ENCODE assay signal across 8 cellular contexts in the genomic region with DNA sequence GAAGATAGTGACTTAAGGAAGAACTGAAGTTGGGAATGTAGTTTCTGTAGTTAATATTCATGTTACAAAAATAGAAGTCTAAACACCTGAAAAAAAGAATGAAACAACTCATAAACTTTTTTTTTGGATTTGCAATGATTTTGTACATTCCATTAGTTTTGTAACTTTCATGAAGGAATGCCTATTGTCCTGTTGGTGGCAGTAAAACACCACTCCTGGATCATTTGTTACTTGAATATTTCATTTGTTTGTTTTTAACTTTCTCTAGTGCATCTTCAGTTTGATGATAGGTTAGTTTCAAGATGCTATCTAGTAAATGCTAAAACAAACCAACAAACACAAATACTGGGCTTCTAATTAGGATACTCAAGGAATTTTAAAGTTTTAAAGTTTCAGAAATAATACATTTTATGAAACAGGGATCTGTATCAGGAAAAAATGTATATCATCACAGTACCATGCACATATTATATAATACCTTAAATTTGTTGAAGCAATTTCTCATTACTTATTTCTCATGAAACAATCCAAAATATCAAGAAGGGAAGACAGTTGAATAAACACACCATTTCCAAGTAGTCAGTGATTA.
DNase-seq lines count a peak whose midpoint lies in the region; ATAC-seq, FAIRE-seq and TF ChIP-seq lines count a peak whose summit lies in the region.

No MANE protein-coding gene starts in this region.

- dilution Hi-C loops in endothelial cell of umbilical vein (cut with MboI; ENCODE audit: extremely low pct_ligation_motif_present, low sequenced_read_pairs), result no loop called here

- no peak overlapping the region for H3K4me3 ChIP-seq in KMS-11 (IDR thresholded peaks at IDR 0.05; ENCODE audit: insufficient read depth, low read depth, low read length)
- H3K4me3 ChIP-seq in endothelial cell of umbilical vein (replicated peaks in 1 of 3; ENCODE audit: insufficient read depth in 1 of 3, low read depth in 1 of 3, low read length in 3 of 3), result no peak overlapping the region

- peak; percentile 46 for DNase-seq in Daoy (ENCODE audit: low read depth)
- DNase-seq in RPMI7951 (ENCODE audit: low read depth), result peak; percentile 59
- DNase-seq in endothelial cell of umbilical vein (ENCODE audit: low read depth, low spot score), result peak; percentile 51
- peak in 5 of 10 donors; percentile 21 to 57 (median 40) for DNase-seq in naive thymus-derived CD8-positive, alpha-beta T cell
- DNase-seq in GM19238 (ENCODE audit: insufficient read length, low spot score), result no peak
- no peak for DNase-seq in activated CD4-positive, alpha-beta memory T cell treated with anti-CD3 and anti-CD28 coated beads, Interleukin-2, amount 10 ng/mL, durations not matched to agents 7 days and 5 days

- peaks cover 52% of the 10 kb centered on the region for H3K4me1 ChIP-seq in KMS-11 (ENCODE audit: low read depth, poor library complexity, severe bottlenecking)
- H3K4me1 ChIP-seq in endothelial cell of umbilical vein (ENCODE audit: control insufficient read depth, extremely low read depth, insufficient read depth, low read length), result no peaks in the 10 kb centered on the region

- H3K4me3 Mint-ChIP-seq in naive thymus-derived CD8-positive, alpha-beta T cell, result no peak overlapping the region
- H3K4me3 Mint-ChIP-seq in activated CD4-positive, alpha-beta memory T cell treated with anti-CD3 and anti-CD28 coated beads, Interleukin-2, amount 10 ng/mL, durations not matched to agents 7 days and 5 days, result no peak overlapping the region

- intact Hi-C loops in endothelial cell of umbilical vein (cut with micrococcal nuclease), result loop anchor here (1.0 to 5.0 kb wide), 4 partner anchors 213 to 377 kb away; no protein-coding TSS in a partner anchor

- no peaks in the 10 kb centered on the region for H3K9me3 Mint-ChIP-seq in naive thymus-derived CD8-positive, alpha-beta T cell
- no peaks in the 10 kb centered on the region for H3K9me3 Mint-ChIP-seq in activated CD4-positive, alpha-beta memory T cell treated with anti-CD3 and anti-CD28 coated beads, Interleukin-2, amount 10 ng/mL, durations not matched to agents 7 days and 5 days

- BruUV-seq in endothelial cell of umbilical vein (replicated peaks; lab: Mats Ljungman, UMichigan), result no TSS peak

- H3K27me3 Mint-ChIP-seq in naive thymus-derived CD8-positive, alpha-beta T cell, result no peaks in the 10 kb centered on the region
- no peaks in the 10 kb centered on the region for H3K27me3 Mint-ChIP-seq in activated CD4-positive, alpha-beta memory T cell treated with anti-CD3 and anti-CD28 coated beads, Interleukin-2, amount 10 ng/mL, durations not matched to agents 7 days and 5 days

- no peaks in the 10 kb centered on the region for H4K20me1 ChIP-seq in KMS-11 (ENCODE audit: insufficient read depth)
- no peaks in the 10 kb centered on the region for H4K20me1 ChIP-seq in endothelial cell of umbilical vein (replicated peaks; ENCODE audit: control insufficient read depth, extremely low read depth, insufficient read depth, low read length)

- peak; percentile 49 to 60 for ATAC-seq in naive thymus-derived CD8-positive, alpha-beta T cell
- no peak for ATAC-seq in HG02763 (IDR thresholded peaks at IDR 0.05; ENCODE audit: unreplicated experiment)

- FAIRE-seq in endothelial cell of umbilical vein (lab: Jason Lieb, UNC), result peak; percentile 75

- H3K9me1 ChIP-seq in endothelial cell of umbilical vein (replicated peaks; ENCODE audit: control insufficient read depth, extremely low read depth, insufficient read depth, low read length), result no peaks in the 10 kb centered on the region

- H2AFZ ChIP-seq in KMS-11 (ENCODE audit: low read depth), result no peak overlapping the region
- H2AFZ ChIP-seq in endothelial cell of umbilical vein (ENCODE audit: low read depth, low read length), result no peak overlapping the region

- TF ChIP-seq CTCF in KMS-11 (conservative IDR thresholded peaks at IDR 0.05; ENCODE audit: low read depth, low read length) (peak; percentile 93), endothelial cell of umbilical vein (IDR thresholded peaks at IDR 0.05; ENCODE audit: extremely low read depth in 1 of 2, insufficient read depth in 1 of 2, low read depth in 1 of 2, low read length in 2 of 2) (peak; percentile 48 to 50)

- no peaks in the 10 kb centered on the region for H3K27me3 ChIP-seq in KMS-11 (ENCODE audit: insufficient read depth, low read depth)
- H3K27me3 ChIP-seq in endothelial cell of umbilical vein (ENCODE audit: control insufficient read depth in 2 of 2, insufficient read depth in 2 of 2, low read length in 2 of 2), result no peaks in the 10 kb centered on the region

- no peaks in the 10 kb centered on the region for H3K9me3 ChIP-seq in endothelial cell of umbilical vein (replicated peaks; ENCODE audit: control insufficient read depth, insufficient read depth, low read length)

- peak overlapping the region; percentile 3; the same call in 1 of the 2 replicates for H3K4me2 ChIP-seq in KMS-11
- H3K4me2 ChIP-seq in endothelial cell of umbilical vein (ENCODE audit: insufficient read depth, low read length), result no peak overlapping the region

- H3K36me3 Mint-ChIP-seq in naive thymus-derived CD8-positive, alpha-beta T cell, result no peaks in the 10 kb centered on the region
- no peaks in the 10 kb centered on the region for H3K36me3 Mint-ChIP-seq in activated CD4-positive, alpha-beta memory T cell treated with anti-CD3 and anti-CD28 coated beads, Interleukin-2, amount 10 ng/mL, durations not matched to agents 7 days and 5 days (ENCODE audit: low read depth)

- H3K27ac Mint-ChIP-seq in naive thymus-derived CD8-positive, alpha-beta T cell, result no peak overlapping the region
- no peak overlapping the region for H3K27ac Mint-ChIP-seq in activated CD4-positive, alpha-beta memory T cell treated with anti-CD3 and anti-CD28 coated beads, Interleukin-2, amount 10 ng/mL, durations not matched to agents 7 days and 5 days

- H3K9ac ChIP-seq in KMS-11 (no peak overlapping the region), endothelial cell of umbilical vein (replicated peaks; ENCODE audit: extremely low read depth, insufficient read depth, low read length) (no peak overlapping the region)

- H3K79me2 ChIP-seq in KMS-11 (ENCODE audit: insufficient read depth, low read depth) (no peaks in the 10 kb centered on the region), endothelial cell of umbilical vein (ENCODE audit: control insufficient read depth, insufficient read depth, low read length) (no peaks in the 10 kb centered on the region)

- H3K4me1 Mint-ChIP-seq in naive thymus-derived CD8-positive, alpha-beta T cell, result peaks cover 0 to 2% (median 0%) of the 10 kb centered on the region in 4 donors
- peaks cover 6% of the 10 kb centered on the region for H3K4me1 Mint-ChIP-seq in activated CD4-positive, alpha-beta memory T cell treated with anti-CD3 and anti-CD28 coated beads, Interleukin-2, amount 10 ng/mL, durations not matched to agents 7 days and 5 days

- POLR2A ChIA-PET in endothelial cell of umbilical vein (lab: Charles Lee), result no interaction called here
- POLR2A ChIA-PET in naive thymus-derived CD8-positive, alpha-beta T cell (lab: Charles Lee), result interaction anchor here (1.8 to 2.0 kb wide), 2 partner anchors 30 to 229 kb away, joined by 4 to 8 read pairs; a partner anchor contains a TSS
- POLR2A ChIA-PET in activated CD4-positive, alpha-beta memory T cell treated with anti-CD3 and anti-CD28 coated beads, Interleukin-2, amount 10 ng/mL, durations not matched to agents 7 days and 5 days (lab: Charles Lee), result no interaction called here

- CTCF ChIA-PET in endothelial cell of umbilical vein (lab: Charles Lee), result interaction anchor here (0.7 to 4.4 kb wide), 14 partner anchors 12 to 376 kb away, joined by 3 to 107 read pairs (median 4); a partner anchor contains a TSS
- CTCF ChIA-PET in activated CD4-positive, alpha-beta memory T cell treated with anti-CD3 and anti-CD28 coated beads, Interleukin-2, amount 10 ng/mL, durations not matched to agents 7 days and 5 days (lab: Charles Lee), result interaction anchor here (0.9 to 2.1 kb wide), 4 partner anchors 30 to 229 kb away, joined by 3 to 11 read pairs (median 6); no protein-coding TSS in a partner anchor

- no peak overlapping the region; the same call in 1 of the 2 replicates for H3K27ac ChIP-seq in KMS-11
- no peak overlapping the region for H3K27ac ChIP-seq in endothelial cell of umbilical vein (ENCODE audit: insufficient read depth, low read depth, low read length)

- no peak for TF ChIP-seq POLR2A in endothelial cell of umbilical vein (IDR thresholded peaks at IDR 0.05; ENCODE audit: low read depth, low read length)

- no peaks in the 10 kb centered on the region for H3K36me3 ChIP-seq in KMS-11 (ENCODE audit: insufficient read depth)
- no peaks in the 10 kb centered on the region for H3K36me3 ChIP-seq in endothelial cell of umbilical vein (ENCODE audit: control insufficient read depth in 2 of 2, extremely low read depth in 1 of 2, insufficient read depth in 2 of 2, low read length in 2 of 2)

TF ChIP-seq in endothelial cell of umbilical vein, 7 proteins besides CTCF, POLR2A, EP300 and RAD21:
- TF ChIP-seq FOS (IDR thresholded peaks at IDR 0.05; ENCODE audit: borderline replicate concordance, insufficient read depth, low read length) (no peak), JUN (IDR thresholded peaks at IDR 0.05; ENCODE audit: borderline replicate concordance, insufficient read depth, insufficient read length, low read depth) (no peak), MYC (IDR thresholded peaks at IDR 0.05; ENCODE audit: low read depth, low read length) (no peak), EZH2 (IDR thresholded peaks at IDR 0.05; ENCODE audit: borderline replicate concordance, low read depth, low read length, severe bottlenecking) (no peak), GATA2 (IDR thresholded peaks at IDR 0.05; ENCODE audit: insufficient read depth, insufficient read length, low read depth, low read length) (no peak), POLR2AphosphoS5 (IDR thresholded peaks at IDR 0.05; ENCODE audit: insufficient read depth, low read depth, low read length) (no peak)
- TF ChIP-seq, protein P1, sequence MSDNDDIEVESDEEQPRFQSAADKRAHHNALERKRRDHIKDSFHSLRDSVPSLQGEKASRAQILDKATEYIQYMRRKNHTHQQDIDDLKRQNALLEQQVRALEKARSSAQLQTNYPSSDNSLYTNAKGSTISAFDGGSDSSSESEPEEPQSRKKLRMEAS (IDR thresholded peaks at IDR 0.05; ENCODE audit: insufficient read depth, insufficient read length), result no peak

Comparison
In these comparisons a context has a peak if more than half of its experiments do, and no peak if none do; other contexts are left out.
1. DNase-seq: peak in Daoy (single experiment), RPMI7951 (single experiment) and endothelial cell of umbilical vein (single experiment); none in GM19238 (single experiment) and activated CD4-positive, alpha-beta memory T cell treated with anti-CD3 and anti-CD28 coated beads, Interleukin-2, amount 10 ng/mL, durations not matched to agents 7 days and 5 days (single experiment).